In genomic region chr9:109118802-109119438, GRCh38 we compare ENCODE assay signal across 1 cellular context.
TF ChIP-seq lines count a peak whose summit lies in the region.

No MANE protein-coding gene starts in this region.

TF ChIP-seq in HEK293, 187 proteins besides CTCF, POLR2A, EP300 and RAD21 (continued from another document):
- TF ChIP-seq PRDM10 (tag by site-specific recombination; IDR thresholded peaks at IDR 0.05), result peak; percentile 85
- TF ChIP-seq ZNF335 (tag by site-specific recombination; conservative IDR thresholded peaks at IDR 0.05), result peak; percentile 79
- no peak for TF ChIP-seq GLIS1 (tag by site-specific recombination; IDR thresholded peaks at IDR 0.05)
- TF ChIP-seq ZNF707 (tag by site-specific recombination; IDR thresholded peaks at IDR 0.05), result no peak
- peak; percentile 77 for TF ChIP-seq ZFHX2 (tag by site-specific recombination; conservative IDR thresholded peaks at IDR 0.05)
- TF ChIP-seq ZNF571 (tag by site-specific recombination; IDR thresholded peaks at IDR 0.05), result no peak
- TF ChIP-seq ZNF140 (tag by site-specific recombination; IDR thresholded peaks at IDR 0.05), result no peak
- peak; percentile 13; the same call in 1 of the 2 replicates for TF ChIP-seq MEIS1 (CRISPR knock-in tag; IDR thresholded peaks at IDR 0.05; ENCODE audit: borderline replicate concordance)
- TF ChIP-seq EGR2 (tag by site-specific recombination; IDR thresholded peaks at IDR 0.05; ENCODE audit: low read depth), result peak; percentile 34; the same call in 1 of the 2 replicates
- 0 out of 2 replicates have a peak, but pooled peaks have one; percentile 36 for TF ChIP-seq PATZ1 (tag by site-specific recombination; IDR thresholded peaks at IDR 0.05)
- TF ChIP-seq ZBTB10 (tag by site-specific recombination; IDR thresholded peaks at IDR 0.05), result no peak
- TF ChIP-seq ZNF10 (tag by site-specific recombination; IDR thresholded peaks at IDR 0.05), result no peak
- TF ChIP-seq ZNF518A (tag by site-specific recombination; conservative IDR thresholded peaks at IDR 0.05; ENCODE audit: low read depth), result no peak
- TF ChIP-seq ZIC2 (tag by site-specific recombination; IDR thresholded peaks at IDR 0.05), result no peak
